Comparison of ENCODE assay signal across 25 cellular contexts in genomic region chr3:175431396-175431795, GRCh38.
DNase-seq lines count a peak whose midpoint lies in the region; ATAC-seq, FAIRE-seq and TF ChIP-seq lines count a peak whose summit lies in the region.
"Had no signal": no experiment of that assay in that cellular context is flagged by ENCODE, and none has a peak within 500 bp of the region (broad histone marks: within the 10 kb centered on the region; RNA-seq: fewer than 3 reads in every experiment).

No MANE protein-coding gene starts in this region.

- peaks cover 0 to 15% (median 6%) of the 10 kb centered on the region in 4 donors for H3K4me1 ChIP-seq in liver (ENCODE audit: control insufficient read depth in 4 of 4, insufficient read depth in 4 of 4, low read length in 3 of 4)
- H3K4me1 ChIP-seq in HepG2 (ENCODE audit: insufficient read depth, low read length), result no peaks in the 10 kb centered on the region
- H3K4me1 ChIP-seq in colonic mucosa, result no peaks in the 10 kb centered on the region
- peaks cover 7% of the 10 kb centered on the region for H3K4me1 ChIP-seq in vagina
- H3K4me1 ChIP-seq: lower lobe of right lung, prostate gland had no signal

- FAIRE-seq in HepG2 (lab: Jason Lieb, UNC), result no peak
- FAIRE-seq: A204.1, H54, K562 had no signal

- H3K9ac ChIP-seq in liver (ENCODE audit: low read depth in 1 of 2, low read length in 2 of 2) (no peak overlapping the region), HepG2 (ENCODE audit: insufficient read depth, low read depth, low read length) (no peak overlapping the region), colonic mucosa (ENCODE audit: low read depth in 2 of 2, low read length in 2 of 2) (no peak overlapping the region)

- peak; percentile 47 to 51 for TF ChIP-seq RAD21 in liver (IDR thresholded peaks at IDR 0.05)
- TF ChIP-seq RAD21 in HepG2 (CRISPR knock-in tag; IDR thresholded peaks at IDR 0.05), result no peak

- ATAC-seq in HepG2 (no peak), sciatic nerve (no peak)
- ATAC-seq: K562; lower lobe of right lung; naive thymus-derived CD8-positive, alpha-beta T cell; stimulated activated memory B cell treated with anti-CD40 and anti-IgM and Interleukin-4, amounts not matched to agents 10 μg/mL and 1 μg/mL and 100 μg/mL, for 72 hours had no signal

- H3K9me3 ChIP-seq in liver (ENCODE audit: control insufficient read depth in 4 of 4, low read length in 3 of 4), result no peaks in the 10 kb centered on the region
- H3K9me3 ChIP-seq in HepG2 (ENCODE audit: low read length), result peaks cover 5% of the 10 kb centered on the region
- no peaks in the 10 kb centered on the region for H3K9me3 ChIP-seq in colonic mucosa
- H3K9me3 ChIP-seq in vagina, result no peaks in the 10 kb centered on the region
- H3K9me3 ChIP-seq: lower lobe of right lung, prostate gland, tibial artery had no signal

- no peaks in the 10 kb centered on the region for H4K20me1 ChIP-seq in HepG2 (ENCODE audit: insufficient read depth, low read length)

- H3K4me2 ChIP-seq in HepG2 (ENCODE audit: low read depth, low read length), result no peak overlapping the region

- H3K79me2 ChIP-seq in HepG2 (ENCODE audit: insufficient read depth, low read length), result no peaks in the 10 kb centered on the region

- TF ChIP-seq EP300 in HepG2 (IDR thresholded peaks at IDR 0.05; ENCODE audit: low read depth in 2 of 2, low read length in 2 of 2) (no peak), HepG2 (CRISPR knock-in tag; IDR thresholded peaks at IDR 0.05; ENCODE audit: borderline replicate concordance) (no peak)

- TF ChIP-seq POLR2A in HepG2 (IDR thresholded peaks at IDR 0.05; ENCODE audit: insufficient read depth in 1 of 2, low read depth in 2 of 2, low read length in 2 of 2) (no peak), vagina (IDR thresholded peaks at IDR 0.05) (no peak)

- no peak overlapping the region for H2AFZ ChIP-seq in HepG2 (ENCODE audit: low read length)

- POLR2A ChIA-PET in HepG2 (lab: Yijun Ruan, JAX) (no interaction called here), GM10248 (lab: Yijun Ruan, JAX) (no interaction called here)

- H3K4me3 ChIP-seq in liver (ENCODE audit: low read depth in 1 of 3, low read length in 3 of 3) (peak overlapping the region in 1 of 3 donors; percentile 41), HepG2 (replicated peaks in 1 of 3; ENCODE audit: insufficient read depth in 1 of 3, low read depth in 2 of 3, low read length in 3 of 3) (no peak overlapping the region), colonic mucosa (no peak overlapping the region), vagina (no peak overlapping the region)
- H3K4me3 ChIP-seq: K562, lower lobe of right lung, prostate gland, tibial artery had no signal

- in situ Hi-C loops in HepG2 (cut with HindIII; ENCODE audit: extremely low pct_ligation_motif_present, low pct_unique_long_range_greater_than_20kb), result no loop called here

- H3K36me3 ChIP-seq in liver (ENCODE audit: control insufficient read depth in 4 of 4, insufficient read depth in 3 of 4, low read depth in 1 of 4, low read length in 3 of 4) (no peaks in the 10 kb centered on the region), HepG2 (replicated peaks in 1 of 2; ENCODE audit: control insufficient read depth in 1 of 2, insufficient read depth in 2 of 2, low read length in 2 of 2) (no peaks in the 10 kb centered on the region), colonic mucosa (no peaks in the 10 kb centered on the region), vagina (no peaks in the 10 kb centered on the region)
- H3K36me3 ChIP-seq: lower lobe of right lung, prostate gland, tibial artery, WERI-Rb-1 had no signal

- CTCF ChIA-PET in HepG2 (lab: Yijun Ruan, JAX; ENCODE audit: low intra/inter-chr PET ratio, low total read pairs) (no interaction called here), GM10248 (lab: Yijun Ruan, JAX) (interaction anchor here (0.9 to 1.2 kb wide), 2 partner anchors 9 to 15 kb away, joined by 3 read pairs; no protein-coding TSS in a partner anchor)

- BruUV-seq in HepG2 (replicated peaks; lab: Mats Ljungman, UMichigan), result no TSS peak

- TF ChIP-seq CTCF in liver (IDR thresholded peaks at IDR 0.05; ENCODE audit: low read depth, low read length, missing input control) (no peak), HepG2 (CRISPR knock-in tag; IDR thresholded peaks at IDR 0.05) (no peak), colonic mucosa (IDR thresholded peaks at IDR 0.05) (no peak), GM10248 (IDR thresholded peaks at IDR 0.05; ENCODE audit: control extremely low read depth, extremely low read depth, low read depth, missing control alignments) (no peak), vagina (IDR thresholded peaks at IDR 0.05) (no peak)

- intact Hi-C loops in HepG2 (cut with micrococcal nuclease; ENCODE audit: unreplicated experiment), result no loop called here
- intact Hi-C loops in colonic mucosa (cut with DNase I), result no loop called here
- intact Hi-C loops in sciatic nerve (cut with DNase I), result no loop called here
- intact Hi-C loops in vagina (cut with DNase I), result no loop called here

- 25% methylated on average over 5 of the region's 5 CpGs for WGBS in liver
- 3% methylated on average over 5 of the region's 5 CpGs for WGBS in HepG2 (ENCODE audit: low lambda C conversion rate)

- H3K27ac ChIP-seq in liver (ENCODE audit: low read depth in 1 of 2, low read length in 2 of 2) (peak overlapping the region in 1 of 2 donors; percentile 41), HepG2 (ENCODE audit: extremely low read length, insufficient read depth, low read length) (no peak overlapping the region), colonic mucosa (no peak overlapping the region), vagina (no peak overlapping the region)
- H3K27ac ChIP-seq: HL-60, lower lobe of right lung, prostate gland, tibial artery, WERI-Rb-1 had no signal

- no peaks in the 10 kb centered on the region for H3K27me3 ChIP-seq in liver (ENCODE audit: control insufficient read depth in 4 of 4, insufficient read depth in 4 of 4, low read length in 3 of 4)
- H3K27me3 ChIP-seq in HepG2 (ENCODE audit: control insufficient read depth in 1 of 2, insufficient read depth in 2 of 2, low read length in 2 of 2), result no peaks in the 10 kb centered on the region
- no peaks in the 10 kb centered on the region for H3K27me3 ChIP-seq in colonic mucosa
- no peaks in the 10 kb centered on the region for H3K27me3 ChIP-seq in vagina
- H3K27me3 ChIP-seq: tibial artery had no signal

- DNase-seq in HepG2 (ENCODE audit: low spot score) (no peak), colonic mucosa (peak; percentile 39), medulla oblongata (ENCODE audit: extremely low spot score) (peak; percentile 12), GM10248 (ENCODE audit: extremely low spot score) (no peak), A172 (ENCODE audit: low spot score) (no peak), sciatic nerve (ENCODE audit: low spot score) (no peak), vagina (ENCODE audit: extremely low spot score in 2 of 2) (no peak)
- DNase-seq: activated CD4-positive, alpha-beta memory T cell treated with anti-CD3 and anti-CD28 coated beads for 36 hours; activated naive CD4-positive, alpha-beta T cell treated with anti-CD3 and anti-CD28 coated beads, Interleukin-2, amount 10 ng/mL, durations not matched to agents 7 days and 5 days; activated T-cell treated with anti-CD3 and anti-CD28 coated beads, Interleukin-2, amount 50 U/mL, for 1 hour; CD4-positive, CD25-positive, alpha-beta regulatory T cell; lower lobe of right lung; naive thymus-derived CD8-positive, alpha-beta T cell; NCI-H2081 treated with DMSO at 0.1 percent for 48 hours; NCI-H510A treated with DMSO at 0.1 percent for 48 hours; SIG-M5; tibial artery; WERI-Rb-1 had no signal

TF ChIP-seq in liver, 16 proteins besides CTCF, POLR2A, EP300 and RAD21 (continues in another document):
- no peak for TF ChIP-seq MAX (IDR thresholded peaks at IDR 0.05)
- TF ChIP-seq FOXA1 (IDR thresholded peaks at IDR 0.05), result no peak
- TF ChIP-seq HNF4A (conservative IDR thresholded peaks at IDR 0.05), result peak; percentile 95 to 97
- TF ChIP-seq FOXA2 (IDR thresholded peaks at IDR 0.05), result peak; percentile 25
- peak; percentile 90 for TF ChIP-seq SP1 (IDR thresholded peaks at IDR 0.05)

TF ChIP-seq in HepG2, 621 proteins besides CTCF, POLR2A, EP300 and RAD21 (continues in another document):
- TF ChIP-seq HMGXB3 (CRISPR knock-in tag; IDR thresholded peaks at IDR 0.05; ENCODE audit: borderline replicate concordance), result no peak
- no peak for TF ChIP-seq LCORL (IDR thresholded peaks at IDR 0.05)
- no peak for TF ChIP-seq LCORL (CRISPR knock-in tag; IDR thresholded peaks at IDR 0.05)

Comparison
In these comparisons a context has a peak if more than half of its experiments do, and no peak if none do; other contexts are left out.
1. DNase-seq: peak in colonic mucosa (single experiment) and medulla oblongata (single experiment); none in HepG2 (single experiment), GM10248 (single experiment), A172 (single experiment), sciatic nerve (single experiment) and vagina (0 of 2).